Comparison of ENCODE assay signal across 8 cellular contexts in the genomic region with DNA sequence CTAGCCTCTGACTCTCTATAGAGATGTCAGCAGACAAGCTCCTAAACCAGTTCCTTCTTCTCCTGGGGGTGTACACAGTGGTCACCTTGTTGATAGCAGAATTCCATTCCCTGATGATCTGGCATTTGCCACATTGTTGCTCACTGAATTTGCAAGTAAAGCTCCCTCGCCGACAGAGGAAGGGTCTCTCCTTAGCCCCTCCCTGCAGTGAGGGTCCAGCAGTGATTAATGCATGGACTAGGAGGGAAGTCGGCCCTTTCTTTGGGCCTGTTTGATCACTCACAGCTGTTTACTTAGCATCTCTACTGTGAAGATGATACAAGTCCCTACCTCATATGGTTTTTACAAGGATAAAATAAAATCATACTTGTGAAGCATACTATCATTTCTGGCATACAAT.
"Had no signal": no experiment of that assay in that cellular context is flagged by ENCODE, and none has a peak within 500 bp of the region (broad histone marks: within the 10 kb centered on the region; RNA-seq: fewer than 3 reads in every experiment).

No MANE protein-coding gene starts in this region.

- H3K4me3 Mint-ChIP-seq: GM23338 had no signal

- ATAC-seq: GM23338, HCT116, HepG2, K562 had no signal

- H3K4me1 Mint-ChIP-seq: GM23338 had no signal

- H2AFZ ChIP-seq: GM23338 had no signal

- H3K27ac Mint-ChIP-seq: GM23338 had no signal

- H3K9me3 ChIP-seq: HAP-1 had no signal

- H3K4me3 ChIP-seq: GM23338, HAP-1, K562 had no signal

- H3K27ac ChIP-seq: HL-60 had no signal

- FAIRE-seq: HepG2, K562 had no signal

- DNase-seq: H7, KG1 had no signal

- H3K9me3 Mint-ChIP-seq: GM23338 had no signal

- H3K4me2 ChIP-seq: GM23338 had no signal

- H3K36me3 ChIP-seq: HAP-1 had no signal
